ENCODE assay signal across 8 cellular contexts in genomic region chr2:212005077-212005671, GRCh38.
DNase-seq lines count a peak whose midpoint lies in the region; ATAC-seq and TF ChIP-seq lines count a peak whose summit lies in the region.

No MANE protein-coding gene starts in this region.

- peak; percentile 8 for DNase-seq in NOMO-1 treated with DMSO at 0.1 percent for 48 hours (lab: John Stamatoyannopoulos, UW; ENCODE audit: unreplicated experiment)
- DNase-seq in NOMO-1 treated with dmso at 0.1 percent for 144 hours (lab: John Stamatoyannopoulos, UW; ENCODE audit: unreplicated experiment), result no peak
- peak; percentile 16 for DNase-seq in HEK293T (ENCODE audit: extremely low spot score)
- DNase-seq in NB4 (ENCODE audit: low read depth), result peak; percentile 45
- DNase-seq in astrocyte of the cerebellum (ENCODE audit: low read depth), result peak; percentile 12
- no peak for DNase-seq in left lobe of liver (ENCODE audit: low spot score)
- no peak for DNase-seq in activated CD4-positive, alpha-beta T cell treated with anti-CD3 and anti-CD28 coated beads for 48 hours
- DNase-seq in OCI-M2 (lab: John Stamatoyannopoulos, UW; ENCODE audit: unreplicated experiment), result no peak

- CTCF ChIA-PET in HEK293T (lab: Yijun Ruan, JAX), result interaction anchor here (0.5 to 1.1 kb wide), 3 partner anchors 24 to 560 kb away, joined by 3 read pairs; no protein-coding TSS in a partner anchor

- H3K4me3 ChIP-seq in NB4 (ENCODE audit: low read depth, low read length), result no peak overlapping the region
- no peak overlapping the region for H3K4me3 ChIP-seq in astrocyte of the cerebellum (ENCODE audit: low read depth, low read length)

- in situ Hi-C loops in astrocyte of the cerebellum (cut with HindIII; ENCODE audit: low sequenced_read_pairs), result no loop called here

- POLR2A ChIA-PET in HEK293T (lab: Yijun Ruan, JAX), result no interaction called here

- ATAC-seq in left lobe of liver, result peak; percentile 68

- TF ChIP-seq CTCF in NB4 (IDR thresholded peaks at IDR 0.05; ENCODE audit: low read depth, low read length) (peak; percentile 72), astrocyte of the cerebellum (IDR thresholded peaks at IDR 0.05; ENCODE audit: low read depth, low read length, missing control alignments) (peak; percentile 79)

- no peak for TF ChIP-seq POLR2A in NB4 (IDR thresholded peaks at IDR 0.05; ENCODE audit: extremely low read depth, insufficient read length)

TF ChIP-seq in HEK293T, 16 proteins besides CTCF, POLR2A, EP300 and RAD21:
- TF ChIP-seq L3MBTL2 (conservative IDR thresholded peaks at IDR 0.05) (no peak), SUZ12 (IDR thresholded peaks at IDR 0.05) (no peak), PKNOX1 (IDR thresholded peaks at IDR 0.05) (peak; percentile 14; the same call in 1 of the 2 replicates), SP1 (IDR thresholded peaks at IDR 0.05) (no peak), ZNF384 (IDR thresholded peaks at IDR 0.05) (no peak), FOXK2 (IDR thresholded peaks at IDR 0.05) (no peak)

Comparison
In these comparisons a context has a peak if more than half of its experiments do, and no peak if none do; other contexts are left out.
1. DNase-seq: peak in NOMO-1 treated with DMSO at 0.1 percent for 48 hours (single experiment), HEK293T (single experiment), NB4 (single experiment) and astrocyte of the cerebellum (single experiment); none in NOMO-1 treated with dmso at 0.1 percent for 144 hours (single experiment), left lobe of liver (single experiment), activated CD4-positive, alpha-beta T cell treated with anti-CD3 and anti-CD28 coated beads for 48 hours (single experiment) and OCI-M2 (single experiment).